In the genomic region with DNA sequence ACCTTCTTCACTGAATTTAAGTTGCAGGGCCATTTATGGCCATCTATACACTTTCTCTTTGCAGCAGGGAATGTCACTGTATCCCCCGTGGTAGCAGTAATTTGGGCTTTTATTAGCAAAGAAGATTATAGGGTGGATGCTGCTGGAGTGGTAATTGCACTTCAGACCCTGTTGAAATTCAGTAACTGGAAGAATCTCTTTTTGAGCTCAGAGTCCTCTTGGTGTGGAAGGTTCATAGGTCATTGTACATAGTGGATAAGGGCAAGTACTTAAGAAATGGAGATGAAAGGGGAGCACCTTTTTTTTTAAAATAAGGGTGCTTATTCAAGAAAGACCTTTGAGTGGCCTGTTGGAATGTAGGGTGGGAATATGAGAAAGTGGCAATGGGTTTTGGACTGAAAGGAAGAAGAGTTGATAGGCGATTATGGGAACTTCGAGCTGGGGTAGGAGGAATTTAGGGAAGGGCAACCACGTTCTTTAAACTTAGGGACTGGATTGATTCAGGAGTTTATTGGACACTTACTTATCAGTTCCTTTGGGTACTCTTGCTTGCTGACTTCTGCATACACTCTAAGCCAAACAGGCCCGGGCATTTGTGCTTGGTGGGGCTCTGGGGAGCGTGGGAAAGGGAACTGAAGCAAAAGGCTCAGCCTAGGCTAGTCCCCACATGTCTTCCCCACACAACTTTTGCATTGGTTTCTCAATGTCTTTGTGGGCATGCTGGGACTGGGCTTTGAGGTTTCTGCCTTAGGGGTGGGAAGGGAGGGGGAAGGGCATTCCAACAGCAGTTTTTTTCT, we compare ENCODE assay signal across 8 cellular contexts. TPM values are rescaled to one million over a fixed set of nuclear protein-coding genes. Genes with fewer than 3 reads are reported as not detected.
A peak's percentile ranks its signal among the peaks of the same experiment; 100 is the strongest.
DNase-seq lines count a peak whose midpoint lies in the region; ATAC-seq, FAIRE-seq and TF ChIP-seq lines count a peak whose summit lies in the region.

No MANE protein-coding gene starts in this region.

- H3K4me3 Mint-ChIP-seq in naive B cell (peak overlapping the region in 4 of 8 donors; percentile 35 to 60 (median 46)), natural killer cell (no peak overlapping the region)
- H3K4me3 Mint-ChIP-seq in activated CD4-positive, alpha-beta T cell treated with anti-CD3 and anti-CD28 coated beads for 36 hours: no peak overlapping the region

- POLR2A ChIA-PET in activated CD4-positive, alpha-beta T cell treated with anti-CD3 and anti-CD28 coated beads for 36 hours (lab: Charles Lee): no interaction called here

- FAIRE-seq in GM12891 (lab: Jason Lieb, UNC): no peak

- H3K4me1 Mint-ChIP-seq in naive B cell (peaks cover 44 to 77% (median 57%) of the 10 kb centered on the region in 3 donors), natural killer cell (peaks cover 20 to 26% of the 10 kb centered on the region in 2 donors)
- peaks cover 23% of the 10 kb centered on the region for H3K4me1 Mint-ChIP-seq in activated CD4-positive, alpha-beta T cell treated with anti-CD3 and anti-CD28 coated beads for 36 hours

- no peak for TF ChIP-seq CTCF in choroid plexus epithelial cell (conservative IDR thresholded peaks at IDR 0.05; ENCODE audit: low read depth, low read length)
- no peak for TF ChIP-seq CTCF in natural killer cell (IDR thresholded peaks at IDR 0.05)

- H3K36me3 Mint-ChIP-seq in naive B cell: no peaks in the 10 kb centered on the region
- no peaks in the 10 kb centered on the region for H3K36me3 Mint-ChIP-seq in natural killer cell
- H3K36me3 Mint-ChIP-seq in activated CD4-positive, alpha-beta T cell treated with anti-CD3 and anti-CD28 coated beads for 36 hours (ENCODE audit: low read depth): peaks cover 4% of the 10 kb centered on the region

- H3K27me3 Mint-ChIP-seq in naive B cell: no peaks in the 10 kb centered on the region
- no peaks in the 10 kb centered on the region for H3K27me3 Mint-ChIP-seq in natural killer cell (ENCODE audit: low read depth in 2 of 2)
- H3K27me3 Mint-ChIP-seq in activated CD4-positive, alpha-beta T cell treated with anti-CD3 and anti-CD28 coated beads for 36 hours: no peaks in the 10 kb centered on the region

- intact Hi-C loops in natural killer cell (cut with micrococcal nuclease): no loop called here
- intact Hi-C loops in activated CD4-positive, alpha-beta T cell treated with anti-CD3 and anti-CD28 coated beads for 36 hours (cut with DNase I, micrococcal nuclease): no loop called here

- H3K4me3 ChIP-seq in choroid plexus epithelial cell (ENCODE audit: low read depth, low read length): no peak overlapping the region

- H3K9me3 Mint-ChIP-seq in naive B cell: no peaks in the 10 kb centered on the region
- H3K9me3 Mint-ChIP-seq in natural killer cell: no peaks in the 10 kb centered on the region
- no peaks in the 10 kb centered on the region for H3K9me3 Mint-ChIP-seq in activated CD4-positive, alpha-beta T cell treated with anti-CD3 and anti-CD28 coated beads for 36 hours (ENCODE audit: low read depth)

- no peak for TF ChIP-seq POLR2A in GM12891 (IDR thresholded peaks at IDR 0.05; ENCODE audit: low read depth, low read length)

- H3K27ac Mint-ChIP-seq in naive B cell (peak overlapping the region in 4 of 6 donors; percentile 47 to 88 (median 54)), natural killer cell (no peak overlapping the region)
- H3K27ac Mint-ChIP-seq in activated CD4-positive, alpha-beta T cell treated with anti-CD3 and anti-CD28 coated beads for 36 hours: no peak overlapping the region

- ATAC-seq in HG03432 (IDR thresholded peaks at IDR 0.05; ENCODE audit: unreplicated experiment): peak; percentile 62
- no peak for ATAC-seq in naive B cell (ENCODE audit: low read depth in 2 of 2)
- no peak for ATAC-seq in natural killer cell
- no peak for ATAC-seq in activated CD4-positive, alpha-beta T cell treated with anti-CD3 and anti-CD28 coated beads for 36 hours

- DNase-seq in GM12891 (ENCODE audit: insufficient read length, low spot score) (peak; percentile 22), choroid plexus epithelial cell (ENCODE audit: low read depth) (peak; percentile 52), naive B cell (no peak), midbrain (lab: John Stamatoyannopoulos, UW) (no peak), natural killer cell (no peak), T-helper 9 cell (no peak)
- DNase-seq in activated CD4-positive, alpha-beta T cell treated with anti-CD3 and anti-CD28 coated beads for 36 hours: no peak

- CTCF ChIA-PET in activated CD4-positive, alpha-beta T cell treated with anti-CD3 and anti-CD28 coated beads for 36 hours (lab: Charles Lee): interaction anchor here (1.2 kb wide), 1 partner anchor 13 kb away, joined by 3 read pairs; no protein-coding TSS in a partner anchor

TF ChIP-seq in GM12891, 5 proteins besides CTCF, POLR2A, EP300 and RAD21:
- TF ChIP-seq PAX5 (IDR thresholded peaks at IDR 0.05; ENCODE audit: insufficient read depth, low read length, severe bottlenecking) (no peak), TAF1 (IDR thresholded peaks at IDR 0.05; ENCODE audit: low read depth, low read length) (0 out of 2 replicates have a peak, but pooled peaks have one; percentile 24), SPI1 (IDR thresholded peaks at IDR 0.05; ENCODE audit: low read depth, low read length) (peak; percentile 67), POU2F2 (IDR thresholded peaks at IDR 0.05; ENCODE audit: low read depth, low read length) (peak; percentile 55; the same call in 1 of the 2 replicates)
TF ChIP-seq in GM12891: peak in this region for 3.

RNA-seq across cellular contexts. Expression of a gene that starts 26.5 kb away (rescaled TPM):
- polyA plus RNA-seq in GM12891 (2012; ENCODE audit: low read depth, missing spikeins): 17.9 TPM
- 1 to 10 TPM in 5 of 6 donors, under 1 TPM in 1; 0.28 to 9.5 (median 7.8) TPM for polyA plus RNA-seq in naive B cell (ENCODE audit: low read depth in 6 of 6)
- 10 to 100 TPM; 17.1 to 17.7 (median 17.3) TPM for total RNA-seq in natural killer cell
- 1 to 10 TPM; 6.7 to 7.4 TPM for total RNA-seq in activated CD4-positive, alpha-beta T cell treated with anti-CD3 and anti-CD28 coated beads for 36 hours

RNA-seq across cellular contexts. Expression of a gene that starts 36.5 kb away (rescaled TPM):
- 0.08 TPM for polyA plus RNA-seq in GM12891 (2012; ENCODE audit: low read depth, missing spikeins)
- polyA plus RNA-seq in naive B cell (ENCODE audit: low read depth in 6 of 6): 1 to 10 TPM in 3 of 6 donors, under 1 TPM in 2, not detected in 1; 0.47 to 1.6 (median 1.4) TPM
- not detected for total RNA-seq in natural killer cell
- not detected for total RNA-seq in activated CD4-positive, alpha-beta T cell treated with anti-CD3 and anti-CD28 coated beads for 36 hours

RNA-seq across cellular contexts. Expression of a gene that starts 46.8 kb away (rescaled TPM):
- 246 TPM for polyA plus RNA-seq in GM12891 (2012; ENCODE audit: low read depth, missing spikeins)
- 100 to 1,000 TPM; 299 to 401 (median 350) TPM for polyA plus RNA-seq in naive B cell (ENCODE audit: low read depth in 6 of 6)
- 10 to 100 TPM; 55.3 to 83.3 (median 61.0) TPM for total RNA-seq in natural killer cell
- 100 to 1,000 TPM; 117 to 244 TPM for total RNA-seq in activated CD4-positive, alpha-beta T cell treated with anti-CD3 and anti-CD28 coated beads for 36 hours

Comparison
In these comparisons a context has a peak if more than half of its experiments do, and no peak if none do; other contexts are left out.
1. DNase-seq: peak in GM12891 (single experiment) and choroid plexus epithelial cell (single experiment); none in naive B cell (single experiment), midbrain (single experiment), natural killer cell (single experiment), T-helper 9 cell (single experiment) and activated CD4-positive, alpha-beta T cell treated with anti-CD3 and anti-CD28 coated beads for 36 hours (single experiment).
2. H3K27ac Mint-ChIP-seq: peak in naive B cell (4 of 6); none in natural killer cell (0 of 2) and activated CD4-positive, alpha-beta T cell treated with anti-CD3 and anti-CD28 coated beads for 36 hours (single experiment).